ENCODE assay signal across 20 cellular contexts in genomic region chr1:155269381-155269780, GRCh38. TPM values are rescaled to one million over a fixed set of nuclear protein-coding genes. Genes with fewer than 3 reads are reported as not detected.
DNase-seq lines count a peak whose midpoint lies in the region; ATAC-seq and TF ChIP-seq lines count a peak whose summit lies in the region.
"Had no signal": no experiment of that assay in that cellular context is flagged by ENCODE, and none has a peak within 500 bp of the region (broad histone marks: within the 10 kb centered on the region; RNA-seq: fewer than 3 reads in every experiment).

No MANE protein-coding gene starts in this region.

- no peaks in the 10 kb centered on the region for H3K9me3 Mint-ChIP-seq in WTC11
- H3K9me3 Mint-ChIP-seq in endothelial cell (ENCODE audit: unreplicated experiment): no peaks in the 10 kb centered on the region
- no peaks in the 10 kb centered on the region for H3K9me3 Mint-ChIP-seq in neural crest cell
- no peaks in the 10 kb centered on the region for H3K9me3 Mint-ChIP-seq in neural progenitor cell
- no peaks in the 10 kb centered on the region for H3K9me3 Mint-ChIP-seq in mesothelial cell of epicardium
- H3K9me3 Mint-ChIP-seq: CD4-positive, CD25-positive, alpha-beta regulatory T cell; CD8-positive, alpha-beta memory T cell had no signal

- H3K36me3 Mint-ChIP-seq in WTC11 (peaks cover 76% of the 10 kb centered on the region), endothelial cell (ENCODE audit: low read depth, unreplicated experiment) (peaks cover 55% of the 10 kb centered on the region), neural crest cell (ENCODE audit: low read depth) (peaks cover 38% of the 10 kb centered on the region), neural progenitor cell (peaks cover 52% of the 10 kb centered on the region), mesothelial cell of epicardium (peaks cover 39% of the 10 kb centered on the region)

- no peak overlapping the region for H3K27ac ChIP-seq in neural progenitor cell
- H3K27ac ChIP-seq: GM23248, HL-60 had no signal

- POLR2A ChIA-PET in WTC11 (lab: Charles Lee): no interaction called here

- peak overlapping the region; percentile 4 for H3K9ac ChIP-seq in NT2/D1 (ENCODE audit: insufficient read length, low read depth)
- H3K9ac ChIP-seq in neural progenitor cell: no peak overlapping the region
- H3K9ac ChIP-seq: GM23248 had no signal

- H3K27me3 Mint-ChIP-seq in WTC11 (ENCODE audit: low read depth) (no peaks in the 10 kb centered on the region), endothelial cell (ENCODE audit: unreplicated experiment) (peaks cover 2% of the 10 kb centered on the region), neural crest cell (ENCODE audit: low read depth) (no peaks in the 10 kb centered on the region), neural progenitor cell (ENCODE audit: insufficient read depth, low read depth) (peaks cover 3% of the 10 kb centered on the region), mesothelial cell of epicardium (ENCODE audit: low read depth) (no peaks in the 10 kb centered on the region)
- H3K27me3 Mint-ChIP-seq: CD4-positive, CD25-positive, alpha-beta regulatory T cell; CD8-positive, alpha-beta memory T cell had no signal

- no peak overlapping the region for H3K4me3 Mint-ChIP-seq in WTC11
- H3K4me3 Mint-ChIP-seq in endothelial cell (ENCODE audit: unreplicated experiment): peak overlapping the region; percentile 43
- peak overlapping the region; percentile 33 for H3K4me3 Mint-ChIP-seq in neural crest cell
- no peak overlapping the region for H3K4me3 Mint-ChIP-seq in neural progenitor cell
- no peak overlapping the region for H3K4me3 Mint-ChIP-seq in mesothelial cell of epicardium

- H3F3A ChIP-seq in neural progenitor cell (ENCODE audit: low read depth): peaks cover 81% of the 10 kb centered on the region

- DNase-seq in NT2/D1 (ENCODE audit: low read depth, low spot score) (no peak), WTC11 (ENCODE audit: low spot score) (no peak), endothelial cell (ENCODE audit: low spot score) (no peak), neural crest cell (ENCODE audit: low read depth, low spot score) (no peak), neural progenitor cell (ENCODE audit: low spot score) (no peak), mesothelial cell of epicardium (ENCODE audit: low spot score in 2 of 2, unreplicated experiment in 2 of 2) (no peak)
- DNase-seq: ACHN; BE2C; C1 segment of cervical spinal cord; CD4-positive, CD25-positive, alpha-beta regulatory T cell; CD8-positive, alpha-beta memory T cell; COR-L47; DMS 273 treated with DMSO at 0.1 percent for 48 hours; DMS53; GM23248 had no signal

- H3K27ac Mint-ChIP-seq in WTC11 (peak overlapping the region; percentile 60; the same call in 1 of the 2 replicates), endothelial cell (ENCODE audit: unreplicated experiment) (no peak overlapping the region), neural crest cell (ENCODE audit: unreplicated experiment) (no peak overlapping the region), neural progenitor cell (no peak overlapping the region), mesothelial cell of epicardium (no peak overlapping the region)
- H3K27ac Mint-ChIP-seq: CD4-positive, CD25-positive, alpha-beta regulatory T cell had no signal

- peaks cover 40% of the 10 kb centered on the region for H3K79me2 ChIP-seq in neural progenitor cell (ENCODE audit: low read depth)

- no peak overlapping the region for H3K4me3 ChIP-seq in NT2/D1 (ENCODE audit: insufficient read length, low read depth)
- no peak overlapping the region for H3K4me3 ChIP-seq in neural progenitor cell
- H3K4me3 ChIP-seq: GM23248, HAP-1 had no signal

- H3K36me3 ChIP-seq in NT2/D1 (ENCODE audit: insufficient read depth, insufficient read length, low read length) (peaks cover 77% of the 10 kb centered on the region), neural progenitor cell (peaks cover 18% of the 10 kb centered on the region)

- H3K9me3 ChIP-seq in NT2/D1 (ENCODE audit: insufficient read depth, low read length) (no peaks in the 10 kb centered on the region), neural progenitor cell (ENCODE audit: low read depth) (no peaks in the 10 kb centered on the region)
- H3K9me3 ChIP-seq: BE2C, HAP-1 had no signal

- H3K4me1 Mint-ChIP-seq in WTC11 (peaks cover 18% of the 10 kb centered on the region), endothelial cell (ENCODE audit: unreplicated experiment) (peaks cover 14% of the 10 kb centered on the region), neural crest cell (peaks cover 27% of the 10 kb centered on the region), neural progenitor cell (peaks cover 22% of the 10 kb centered on the region), mesothelial cell of epicardium (peaks cover 22% of the 10 kb centered on the region)

- H2AFZ ChIP-seq in neural progenitor cell (replicated peaks): no peak overlapping the region
- H2AFZ ChIP-seq: GM23248 had no signal

- H4K20me1 ChIP-seq in neural progenitor cell (ENCODE audit: low read depth): peaks cover 38% of the 10 kb centered on the region

- H3K27me3 ChIP-seq in NT2/D1 (ENCODE audit: insufficient read depth, insufficient read length): no peaks in the 10 kb centered on the region
- H3K27me3 ChIP-seq in neural progenitor cell: no peaks in the 10 kb centered on the region
- H3K27me3 ChIP-seq: BE2C had no signal

- CTCF ChIA-PET in WTC11 (lab: Charles Lee): interaction anchor here (0.9 kb wide), 1 partner anchor 53 kb away, joined by 3 read pairs; no protein-coding TSS in a partner anchor

- H3K4me2 ChIP-seq in neural progenitor cell: no peak overlapping the region

- H3K4me1 ChIP-seq in NT2/D1 (ENCODE audit: insufficient read depth, insufficient read length) (peaks cover 5% of the 10 kb centered on the region), neural progenitor cell (peaks cover 14% of the 10 kb centered on the region)

- TF ChIP-seq CTCF in WTC11 (IDR thresholded peaks at IDR 0.05) (no peak), endothelial cell (IDR thresholded peaks at IDR 0.05; ENCODE audit: unreplicated experiment) (no peak), neural crest cell (conservative IDR thresholded peaks at IDR 0.05) (no peak), neural progenitor cell (IDR thresholded peaks at IDR 0.05) (no peak), mesothelial cell of epicardium (IDR thresholded peaks at IDR 0.05; ENCODE audit: unreplicated experiment) (no peak)

- ATAC-seq in WTC11: no peak
- no peak for ATAC-seq in GM18870 (IDR thresholded peaks at IDR 0.05; ENCODE audit: unreplicated experiment)

TF ChIP-seq in WTC11, 78 proteins besides CTCF, POLR2A, EP300 and RAD21 (continues in another document):
- no peak for TF ChIP-seq ZNF671 (CRISPR knock-in tag; IDR thresholded peaks at IDR 0.05)
- TF ChIP-seq TEAD1 (CRISPR knock-in tag; IDR thresholded peaks at IDR 0.05): no peak
- no peak for TF ChIP-seq RORB (CRISPR knock-in tag; IDR thresholded peaks at IDR 0.05)
- TF ChIP-seq MXD4 (CRISPR knock-in tag; IDR thresholded peaks at IDR 0.05; ENCODE audit: borderline replicate concordance): no peak
- no peak for TF ChIP-seq ETV6 (CRISPR knock-in tag; IDR thresholded peaks at IDR 0.05)
- no peak for TF ChIP-seq MAX (CRISPR knock-in tag; IDR thresholded peaks at IDR 0.05)

RNA-seq across cellular contexts. Expression of gene CLK2, which starts 3.9 kb away (rescaled TPM):
- total RNA-seq in WTC11 (2021) (68.2 to 74.9 TPM (median 74.4 TPM) in 3 replicates), endothelial cell (ENCODE audit: unreplicated experiment) (62.8 TPM), neural crest cell (101 and 104 TPM in 2 replicates), neural progenitor cell (ENCODE audit: low replicate concordance) (41.7 and 62.2 TPM in 2 replicates), mesothelial cell of epicardium (104 to 108 TPM (median 105 TPM) in 3 replicates)

RNA-seq across cellular contexts. Expression of gene SCAMP3, which starts 7.2 kb away (rescaled TPM):
- total RNA-seq in WTC11 (2021) (50.0 to 58.8 TPM (median 52.2 TPM) in 3 replicates), endothelial cell (ENCODE audit: unreplicated experiment) (54.9 TPM), neural crest cell (68.9 and 75.3 TPM in 2 replicates), neural progenitor cell (ENCODE audit: low replicate concordance) (21.8 and 44.8 TPM in 2 replicates), mesothelial cell of epicardium (46.8 to 50.5 TPM (median 49.8 TPM) in 3 replicates)

RNA-seq across cellular contexts. Expression of gene HCN3, which starts 7.9 kb away (rescaled TPM):
- total RNA-seq in WTC11 (2021) (5.9 to 7.3 TPM (median 6.3 TPM) in 3 replicates), endothelial cell (ENCODE audit: unreplicated experiment) (7.3 TPM), neural crest cell (20.8 and 22.4 TPM in 2 replicates), neural progenitor cell (ENCODE audit: low replicate concordance) (1.9 and 5.9 TPM in 2 replicates), mesothelial cell of epicardium (12.9 to 13.6 TPM (median 13.1 TPM) in 3 replicates)

RNA-seq across cellular contexts. Expression of gene ENTREP3, which starts 14.1 kb away (rescaled TPM):
- total RNA-seq in WTC11 (2021) (65.3 to 67.8 TPM (median 66.6 TPM) in 3 replicates), endothelial cell (ENCODE audit: unreplicated experiment) (54.1 TPM), neural crest cell (93.1 and 94.3 TPM in 2 replicates), neural progenitor cell (ENCODE audit: low replicate concordance) (4.8 and 14.9 TPM in 2 replicates), mesothelial cell of epicardium (51.9 to 56.1 TPM (median 56.0 TPM) in 3 replicates)

RNA-seq across cellular contexts. Expression of gene PKLR, which starts 31.9 kb away (rescaled TPM):
- total RNA-seq in WTC11 (2021): 1.5 to 2.5 TPM (median 1.6 TPM) in 3 replicates
- total RNA-seq in endothelial cell (ENCODE audit: unreplicated experiment): not detected
- not detected in 2 replicates for total RNA-seq in neural crest cell
- total RNA-seq in neural progenitor cell (ENCODE audit: low replicate concordance): 0.53 and 0.54 TPM in 2 replicates
- total RNA-seq in mesothelial cell of epicardium: 0.11 TPM in 1 of 3 replicates, not detected in the others
- total RNA-seq: CD4-positive, CD25-positive, alpha-beta regulatory T cell; CD8-positive, alpha-beta memory T cell; GM23248; H4; HT1080 had no signal

Comparison
In these comparisons a context has a peak if more than half of its experiments do, and no peak if none do; other contexts are left out.
1. H3K4me3 Mint-ChIP-seq: peak in endothelial cell (single experiment) and neural crest cell (single experiment); none in WTC11 (single experiment), neural progenitor cell (single experiment) and mesothelial cell of epicardium (single experiment).